ENCODE assay signal across 23 cellular contexts in the genomic region with DNA sequence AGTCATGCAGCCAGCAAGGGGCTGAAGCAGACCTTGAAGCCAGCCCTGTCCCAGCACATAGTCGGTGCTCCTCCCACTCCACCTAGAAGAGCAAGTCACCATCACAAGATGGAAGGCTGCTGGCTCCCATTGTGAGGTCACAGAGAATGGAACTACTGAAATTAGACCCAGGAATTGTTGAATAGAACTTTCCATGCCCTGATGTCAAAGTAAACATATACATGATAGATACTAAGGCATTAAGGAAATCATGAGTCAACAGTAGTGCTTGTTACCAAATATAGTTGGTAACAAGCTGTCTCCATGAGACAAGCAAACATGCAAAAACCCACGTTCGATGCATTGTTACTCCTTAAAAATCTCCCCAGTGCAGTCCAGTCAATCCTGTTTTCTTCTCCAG.
A peak's percentile ranks its signal among the peaks of the same experiment; 100 is the strongest.
DNase-seq lines count a peak whose midpoint lies in the region; ATAC-seq and TF ChIP-seq lines count a peak whose summit lies in the region.
"Had no signal": no experiment of that assay in that cellular context is flagged by ENCODE, and none has a peak within 500 bp of the region (broad histone marks: within the 10 kb centered on the region; RNA-seq: fewer than 3 reads in every experiment).

No MANE protein-coding gene starts in this region.

- no peaks in the 10 kb centered on the region for H3K9me3 Mint-ChIP-seq in WTC11
- H3K9me3 Mint-ChIP-seq in nephron progenitor cell: peaks cover 19% of the 10 kb centered on the region
- H3K9me3 Mint-ChIP-seq: CD4-positive, alpha-beta T cell had no signal

- no peak overlapping the region; the same call in 1 of the 2 replicates for H3K4me3 ChIP-seq in BE2C (ENCODE audit: low read depth, low read length)
- no peak overlapping the region for H3K4me3 ChIP-seq in Karpas-422 (ENCODE audit: low read length)
- H3K4me3 ChIP-seq: coronary artery, GM12878, skin epidermis had no signal

- H3K4me2 ChIP-seq in Karpas-422 (ENCODE audit: low read depth, low read length, poor library complexity, severe bottlenecking): no peak overlapping the region

- no peak overlapping the region for H2AFZ ChIP-seq in Karpas-422 (ENCODE audit: low read length)

- no peaks in the 10 kb centered on the region for H3K36me3 ChIP-seq in BE2C
- no peaks in the 10 kb centered on the region for H3K36me3 ChIP-seq in Karpas-422 (ENCODE audit: insufficient read depth, low read length)

- DNase-seq in BE2C: peak; percentile 7
- DNase-seq in WTC11 (ENCODE audit: low spot score): no peak
- DNase-seq in fibroblast of gingiva (ENCODE audit: low read depth): peak; percentile 71
- DNase-seq in nephron progenitor cell: no peak
- no peak for DNase-seq in C1 segment of cervical spinal cord (lab: John Stamatoyannopoulos, UW)
- DNase-seq in Karpas-422: no peak
- DNase-seq in NCI-H1694 (lab: John Stamatoyannopoulos, UW): no peak
- DNase-seq: activated CD4-positive, alpha-beta T cell treated with anti-CD3 and anti-CD28 coated beads, Interleukin-2, amount 50 U/mL, for 48 hours; activated naive CD4-positive, alpha-beta T cell; activated T-cell treated with anti-CD3 and anti-CD28 coated beads for 4 hours; anterior cingulate cortex; CD4-positive, alpha-beta T cell; DMS153; H9; NCI-H1694 treated with DMSO at 0.1 percent for 48 hours; NCI-H226; NCI-H82; T-helper 2 cell had no signal

- 0 out of 2 replicates have a peak, but pooled peaks cover 2% of the 10 kb centered on the region for H3K4me1 Mint-ChIP-seq in WTC11
- H3K4me1 Mint-ChIP-seq in nephron progenitor cell: peaks cover 28% of the 10 kb centered on the region
- H3K4me1 Mint-ChIP-seq: H9 had no signal

- H3K27me3 Mint-ChIP-seq in WTC11 (ENCODE audit: low read depth): no peaks in the 10 kb centered on the region; the same call in 1 of the 2 replicates
- peaks cover 5% of the 10 kb centered on the region for H3K27me3 Mint-ChIP-seq in nephron progenitor cell (ENCODE audit: low read depth, poor library complexity)
- H3K27me3 Mint-ChIP-seq: CD4-positive, alpha-beta T cell had no signal

- no peaks in the 10 kb centered on the region for H3K27me3 ChIP-seq in BE2C
- H3K27me3 ChIP-seq in Karpas-422 (ENCODE audit: low read length): no peaks in the 10 kb centered on the region

- CTCF ChIA-PET in WTC11 (lab: Charles Lee): no interaction called here

- TF ChIP-seq CTCF in BE2C (IDR thresholded peaks at IDR 0.05; ENCODE audit: low read depth, low read length) (no peak), WTC11 (IDR thresholded peaks at IDR 0.05) (no peak), nephron progenitor cell (IDR thresholded peaks at IDR 0.05) (no peak)

- peak; percentile 38; the same call in 1 of the 2 replicates for ATAC-seq in WTC11
- ATAC-seq in GM19328 (IDR thresholded peaks at IDR 0.05; ENCODE audit: unreplicated experiment): no peak
- ATAC-seq: GM12878, HepG2 had no signal

- no peaks in the 10 kb centered on the region for H3K36me3 Mint-ChIP-seq in WTC11
- no peaks in the 10 kb centered on the region for H3K36me3 Mint-ChIP-seq in nephron progenitor cell (ENCODE audit: low read depth)

- H3K4me3 Mint-ChIP-seq in WTC11 (no peak overlapping the region), nephron progenitor cell (no peak overlapping the region)
- H3K4me3 Mint-ChIP-seq: CD4-positive, alpha-beta T cell; H9 had no signal

- no peak overlapping the region for H3K27ac ChIP-seq in Karpas-422 (ENCODE audit: low read length)
- H3K27ac ChIP-seq: skin epidermis had no signal

- no peaks in the 10 kb centered on the region for H3K79me2 ChIP-seq in Karpas-422 (ENCODE audit: low read length)

- POLR2A ChIA-PET in WTC11 (lab: Charles Lee): no interaction called here

- H3K27ac Mint-ChIP-seq in WTC11 (no peak overlapping the region), nephron progenitor cell (peak overlapping the region; percentile 39)
- H3K27ac Mint-ChIP-seq: CD4-positive, alpha-beta T cell had no signal

- H3K9ac ChIP-seq in Karpas-422 (ENCODE audit: low read length): no peak overlapping the region

- H3K9me3 ChIP-seq in BE2C (no peaks in the 10 kb centered on the region), Karpas-422 (ENCODE audit: low read length) (no peaks in the 10 kb centered on the region)

- H3K9me2 ChIP-seq in Karpas-422 (replicated peaks; ENCODE audit: insufficient read depth, low read length): no peaks in the 10 kb centered on the region

- no peaks in the 10 kb centered on the region; the same call in 1 of the 2 replicates for H3K4me1 ChIP-seq in BE2C
- H3K4me1 ChIP-seq in Karpas-422 (ENCODE audit: low read length): no peaks in the 10 kb centered on the region

- H4K20me1 ChIP-seq in Karpas-422 (ENCODE audit: insufficient read depth, low read depth, low read length): no peaks in the 10 kb centered on the region

TF ChIP-seq in WTC11, 78 proteins besides CTCF, POLR2A, EP300 and RAD21 (continues in another document):
- TF ChIP-seq, protein P1, sequence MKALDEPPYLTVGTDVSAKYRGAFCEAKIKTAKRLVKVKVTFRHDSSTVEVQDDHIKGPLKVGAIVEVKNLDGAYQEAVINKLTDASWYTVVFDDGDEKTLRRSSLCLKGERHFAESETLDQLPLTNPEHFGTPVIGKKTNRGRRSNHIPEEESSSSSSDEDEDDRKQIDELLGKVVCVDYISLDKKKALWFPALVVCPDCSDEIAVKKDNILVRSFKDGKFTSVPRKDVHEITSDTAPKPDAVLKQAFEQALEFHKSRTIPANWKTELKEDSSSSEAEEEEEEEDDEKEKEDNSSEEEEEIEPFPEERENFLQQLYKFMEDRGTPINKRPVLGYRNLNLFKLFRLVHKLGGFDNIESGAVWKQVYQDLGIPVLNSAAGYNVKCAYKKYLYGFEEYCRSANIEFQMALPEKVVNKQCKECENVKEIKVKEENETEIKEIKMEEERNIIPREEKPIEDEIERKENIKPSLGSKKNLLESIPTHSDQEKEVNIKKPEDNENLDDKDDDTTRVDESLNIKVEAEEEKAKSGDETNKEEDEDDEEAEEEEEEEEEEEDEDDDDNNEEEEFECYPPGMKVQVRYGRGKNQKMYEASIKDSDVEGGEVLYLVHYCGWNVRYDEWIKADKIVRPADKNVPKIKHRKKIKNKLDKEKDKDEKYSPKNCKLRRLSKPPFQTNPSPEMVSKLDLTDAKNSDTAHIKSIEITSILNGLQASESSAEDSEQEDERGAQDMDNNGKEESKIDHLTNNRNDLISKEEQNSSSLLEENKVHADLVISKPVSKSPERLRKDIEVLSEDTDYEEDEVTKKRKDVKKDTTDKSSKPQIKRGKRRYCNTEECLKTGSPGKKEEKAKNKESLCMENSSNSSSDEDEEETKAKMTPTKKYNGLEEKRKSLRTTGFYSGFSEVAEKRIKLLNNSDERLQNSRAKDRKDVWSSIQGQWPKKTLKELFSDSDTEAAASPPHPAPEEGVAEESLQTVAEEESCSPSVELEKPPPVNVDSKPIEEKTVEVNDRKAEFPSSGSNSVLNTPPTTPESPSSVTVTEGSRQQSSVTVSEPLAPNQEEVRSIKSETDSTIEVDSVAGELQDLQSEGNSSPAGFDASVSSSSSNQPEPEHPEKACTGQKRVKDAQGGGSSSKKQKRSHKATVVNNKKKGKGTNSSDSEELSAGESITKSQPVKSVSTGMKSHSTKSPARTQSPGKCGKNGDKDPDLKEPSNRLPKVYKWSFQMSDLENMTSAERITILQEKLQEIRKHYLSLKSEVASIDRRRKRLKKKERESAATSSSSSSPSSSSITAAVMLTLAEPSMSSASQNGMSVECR (CRISPR knock-in tag; IDR thresholded peaks at IDR 0.05; ENCODE audit: borderline replicate concordance): no peak
- TF ChIP-seq, protein P2, sequence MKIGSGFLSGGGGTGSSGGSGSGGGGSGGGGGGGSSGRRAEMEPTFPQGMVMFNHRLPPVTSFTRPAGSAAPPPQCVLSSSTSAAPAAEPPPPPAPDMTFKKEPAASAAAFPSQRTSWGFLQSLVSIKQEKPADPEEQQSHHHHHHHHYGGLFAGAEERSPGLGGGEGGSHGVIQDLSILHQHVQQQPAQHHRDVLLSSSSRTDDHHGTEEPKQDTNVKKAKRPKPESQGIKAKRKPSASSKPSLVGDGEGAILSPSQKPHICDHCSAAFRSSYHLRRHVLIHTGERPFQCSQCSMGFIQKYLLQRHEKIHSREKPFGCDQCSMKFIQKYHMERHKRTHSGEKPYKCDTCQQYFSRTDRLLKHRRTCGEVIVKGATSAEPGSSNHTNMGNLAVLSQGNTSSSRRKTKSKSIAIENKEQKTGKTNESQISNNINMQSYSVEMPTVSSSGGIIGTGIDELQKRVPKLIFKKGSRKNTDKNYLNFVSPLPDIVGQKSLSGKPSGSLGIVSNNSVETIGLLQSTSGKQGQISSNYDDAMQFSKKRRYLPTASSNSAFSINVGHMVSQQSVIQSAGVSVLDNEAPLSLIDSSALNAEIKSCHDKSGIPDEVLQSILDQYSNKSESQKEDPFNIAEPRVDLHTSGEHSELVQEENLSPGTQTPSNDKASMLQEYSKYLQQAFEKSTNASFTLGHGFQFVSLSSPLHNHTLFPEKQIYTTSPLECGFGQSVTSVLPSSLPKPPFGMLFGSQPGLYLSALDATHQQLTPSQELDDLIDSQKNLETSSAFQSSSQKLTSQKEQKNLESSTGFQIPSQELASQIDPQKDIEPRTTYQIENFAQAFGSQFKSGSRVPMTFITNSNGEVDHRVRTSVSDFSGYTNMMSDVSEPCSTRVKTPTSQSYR (CRISPR knock-in tag; IDR thresholded peaks at IDR 0.05): no peak

Comparison
In these comparisons a context has a peak if more than half of its experiments do, and no peak if none do; other contexts are left out.
1. DNase-seq: peak in BE2C (single experiment) and fibroblast of gingiva (single experiment); none in WTC11 (single experiment), nephron progenitor cell (single experiment), C1 segment of cervical spinal cord (0 of 14), Karpas-422 (single experiment) and NCI-H1694 (single experiment).